Comparison of ENCODE assay signal across 20 cellular contexts in genomic region chr3:127714151-127714571, GRCh38. TPM values are rescaled to one million over a fixed set of nuclear protein-coding genes. Genes with fewer than 3 reads are reported as not detected.
A peak's percentile ranks its signal among the peaks of the same experiment; 100 is the strongest.
DNase-seq lines count a peak whose midpoint lies in the region; TF ChIP-seq lines count a peak whose summit lies in the region.
"Had no signal": no experiment of that assay in that cellular context is flagged by ENCODE, and none has a peak within 500 bp of the region (broad histone marks: within the 10 kb centered on the region; RNA-seq: fewer than 3 reads in every experiment).

No MANE protein-coding gene starts in this region.

- no peaks in the 10 kb centered on the region for H3K27me3 ChIP-seq in CD8-positive, alpha-beta memory T cell (ENCODE audit: insufficient read depth, low read length, poor library complexity, severe bottlenecking)
- H3K27me3 ChIP-seq: cardiac muscle cell, gastroesophageal sphincter, MG63 had no signal

- H3K9me3 ChIP-seq in CD8-positive, alpha-beta memory T cell (ENCODE audit: low read length) = no peaks in the 10 kb centered on the region
- H3K9me3 ChIP-seq: gastroesophageal sphincter, HAP-1, MG63 had no signal

- peak overlapping the region; percentile 48 for H3K27ac Mint-ChIP-seq in endothelial cell (ENCODE audit: unreplicated experiment)
- no peak overlapping the region for H3K27ac Mint-ChIP-seq in CD8-positive, alpha-beta memory T cell
- H3K27ac Mint-ChIP-seq: activated naive CD8-positive, alpha-beta T cell treated with anti-CD3 and anti-CD28 coated beads, Interleukin-2, amount 10 ng/mL, durations not matched to agents 7 days and 5 days; CD4-positive, alpha-beta T cell; stimulated activated naive B cell treated with anti-CD40 and anti-IgM and Interleukin-4, amounts not matched to agents 10 μg/mL and 1 μg/mL and 100 μg/mL, for 72 hours had no signal

- H3K4me3 ChIP-seq in CD8-positive, alpha-beta memory T cell (ENCODE audit: low read length) = no peak overlapping the region
- H3K4me3 ChIP-seq: cardiac muscle cell, gastroesophageal sphincter, HAP-1, MG63 had no signal

- H3K4me1 ChIP-seq in CD8-positive, alpha-beta memory T cell (ENCODE audit: insufficient read depth, low read length) = no peaks in the 10 kb centered on the region
- H3K4me1 ChIP-seq: HAP-1 had no signal

- no peaks in the 10 kb centered on the region for H3K36me3 ChIP-seq in CD8-positive, alpha-beta memory T cell (ENCODE audit: insufficient read depth, low read length)
- H3K36me3 ChIP-seq: cardiac muscle cell, HAP-1 had no signal

- POLR2A ChIA-PET in CD8-positive, alpha-beta memory T cell (lab: Charles Lee) = no interaction called here

- peaks cover 52% of the 10 kb centered on the region for H3K4me1 Mint-ChIP-seq in endothelial cell (ENCODE audit: unreplicated experiment)
- no peaks in the 10 kb centered on the region for H3K4me1 Mint-ChIP-seq in CD8-positive, alpha-beta memory T cell
- H3K4me1 Mint-ChIP-seq: activated naive CD8-positive, alpha-beta T cell treated with anti-CD3 and anti-CD28 coated beads, Interleukin-2, amount 10 ng/mL, durations not matched to agents 7 days and 5 days had no signal

- CTCF ChIA-PET in CD8-positive, alpha-beta memory T cell (lab: Charles Lee) = no interaction called here

- H3K27me3 Mint-ChIP-seq in endothelial cell (ENCODE audit: unreplicated experiment) = peaks cover 8% of the 10 kb centered on the region
- peaks cover 1 to 3% of the 10 kb centered on the region in 2 donors for H3K27me3 Mint-ChIP-seq in CD8-positive, alpha-beta memory T cell
- H3K27me3 Mint-ChIP-seq: stimulated activated naive B cell treated with anti-CD40 and anti-IgM and Interleukin-4, amounts not matched to agents 10 μg/mL and 1 μg/mL and 100 μg/mL, for 72 hours had no signal

- no peaks in the 10 kb centered on the region for H3K9me3 Mint-ChIP-seq in endothelial cell (ENCODE audit: unreplicated experiment)
- no peaks in the 10 kb centered on the region for H3K9me3 Mint-ChIP-seq in CD8-positive, alpha-beta memory T cell
- H3K9me3 Mint-ChIP-seq: activated naive CD8-positive, alpha-beta T cell treated with anti-CD3 and anti-CD28 coated beads, Interleukin-2, amount 10 ng/mL, durations not matched to agents 7 days and 5 days; activated T-cell treated with anti-CD3 and anti-CD28 coated beads, Interleukin-2, amount 50 U/mL, for 4 hours; CD4-positive, alpha-beta T cell; stimulated activated naive B cell treated with anti-CD40 and anti-IgM and Interleukin-4, amounts not matched to agents 10 μg/mL and 1 μg/mL and 100 μg/mL, for 72 hours had no signal

- H3K27ac ChIP-seq in CD8-positive, alpha-beta memory T cell (ENCODE audit: low read depth, low read length) = no peak overlapping the region
- H3K27ac ChIP-seq: cardiac muscle cell had no signal

- no peak overlapping the region for H3K4me3 Mint-ChIP-seq in endothelial cell (ENCODE audit: unreplicated experiment)
- H3K4me3 Mint-ChIP-seq in CD8-positive, alpha-beta memory T cell = no peak overlapping the region
- H3K4me3 Mint-ChIP-seq: activated naive CD8-positive, alpha-beta T cell treated with anti-CD3 and anti-CD28 coated beads, Interleukin-2, amount 10 ng/mL, durations not matched to agents 7 days and 5 days; activated T-cell treated with anti-CD3 and anti-CD28 coated beads, Interleukin-2, amount 50 U/mL, for 4 hours; CD4-positive, alpha-beta T cell; stimulated activated naive B cell treated with anti-CD40 and anti-IgM and Interleukin-4, amounts not matched to agents 10 μg/mL and 1 μg/mL and 100 μg/mL, for 72 hours had no signal

- no peaks in the 10 kb centered on the region for H3K36me3 Mint-ChIP-seq in endothelial cell (ENCODE audit: low read depth, unreplicated experiment)
- no peaks in the 10 kb centered on the region for H3K36me3 Mint-ChIP-seq in CD8-positive, alpha-beta memory T cell
- H3K36me3 Mint-ChIP-seq: activated naive CD8-positive, alpha-beta T cell treated with anti-CD3 and anti-CD28 coated beads, Interleukin-2, amount 10 ng/mL, durations not matched to agents 7 days and 5 days had no signal

- DNase-seq in DMS153 (lab: John Stamatoyannopoulos, UW) = peak; percentile 69
- peak; percentile 44 for DNase-seq in NCI-H2029 treated with DMSO at 0.1 percent for 48 hours (lab: John Stamatoyannopoulos, UW)
- DNase-seq in endothelial cell (ENCODE audit: low spot score) = no peak
- peak; percentile 81 for DNase-seq in mesenteric fat pad (ENCODE audit: low spot score)
- DNase-seq in activated T-cell treated with anti-CD3 and anti-CD28 coated beads, Interleukin-2, amount 50 U/mL, for 1 hour = no peak
- DNase-seq in NCI-H524 (lab: John Stamatoyannopoulos, UW) = no peak
- DNase-seq in GM20000 (ENCODE audit: low spot score) = no peak
- no peak for DNase-seq in CD8-positive, alpha-beta memory T cell
- DNase-seq: activated naive CD8-positive, alpha-beta T cell treated with anti-CD3 and anti-CD28 coated beads, Interleukin-2, amount 10 ng/mL, durations not matched to agents 7 days and 5 days; activated T-cell treated with anti-CD3 and anti-CD28 coated beads, Interleukin-2, amount 50 U/mL, for 4 hours; CD4-positive, alpha-beta T cell; MG63; midbrain; NCI-H226; nucleus accumbens; small intestine; stimulated activated naive B cell treated with anti-CD40 and anti-IgM and Interleukin-4, amounts not matched to agents 10 μg/mL and 1 μg/mL and 100 μg/mL, for 72 hours had no signal

- TF ChIP-seq CTCF in endothelial cell (IDR thresholded peaks at IDR 0.05; ENCODE audit: unreplicated experiment) (no peak), GM20000 (IDR thresholded peaks at IDR 0.05; ENCODE audit: extremely low read depth, missing control alignments) (no peak)

RNA-seq across cellular contexts. Expression of gene ABTB1, which starts 41.4 kb away (rescaled TPM):
- total RNA-seq in endothelial cell (ENCODE audit: unreplicated experiment) (8.7 TPM), mesenteric fat pad (34.8 TPM)
- 10 to 100 TPM; 21.7 to 23.1 TPM for total RNA-seq in CD8-positive, alpha-beta memory T cell
- 64.0 TPM for polyA plus RNA-seq in CD8-positive, alpha-beta memory T cell

Comparison
In these comparisons a context has a peak if more than half of its experiments do, and no peak if none do; other contexts are left out.
1. DNase-seq: peak in DMS153 (single experiment), NCI-H2029 treated with DMSO at 0.1 percent for 48 hours (single experiment) and mesenteric fat pad (single experiment); none in endothelial cell (single experiment), activated T-cell treated with anti-CD3 and anti-CD28 coated beads, Interleukin-2, amount 50 U/mL, for 1 hour (single experiment), NCI-H524 (0 of 2), GM20000 (single experiment) and CD8-positive, alpha-beta memory T cell (0 of 5).